In genomic region chr16:9123871-9124270, GRCh38 we compare ENCODE assay signal across 8 cellular contexts. TPM values are rescaled to one million over a fixed set of nuclear protein-coding genes. Genes with fewer than 3 reads are reported as not detected.
DNase-seq lines count a peak whose midpoint lies in the region; ATAC-seq, FAIRE-seq and TF ChIP-seq lines count a peak whose summit lies in the region.

No MANE protein-coding gene starts in this region.

- H3K27ac Mint-ChIP-seq in Calu3 (ENCODE audit: unreplicated experiment): peak overlapping the region; percentile 73

- no peak for FAIRE-seq in bronchial epithelial cell (lab: Jason Lieb, UNC)

- peaks cover 46% of the 10 kb centered on the region for H3K4me1 Mint-ChIP-seq in Calu3 (ENCODE audit: low read depth, unreplicated experiment)

- H3K4me3 ChIP-seq in bronchial epithelial cell (ENCODE audit: low read depth, low read length): no peak overlapping the region

- TF ChIP-seq CTCF in Calu3 (IDR thresholded peaks at IDR 0.05; ENCODE audit: unreplicated experiment): no peak
- TF ChIP-seq CTCF in bronchial epithelial cell (IDR thresholded peaks at IDR 0.05; ENCODE audit: insufficient read depth, low read length, severe bottlenecking): no peak
- no peak for TF ChIP-seq CTCF in omental fat pad (IDR thresholded peaks at IDR 0.05)

- H3K36me3 Mint-ChIP-seq in Calu3 (ENCODE audit: insufficient read depth, unreplicated experiment): peaks cover 73% of the 10 kb centered on the region

- H3K36me3 ChIP-seq in bronchial epithelial cell (ENCODE audit: control insufficient read depth, insufficient read depth, low read length): peaks cover 3% of the 10 kb centered on the region

- no peaks in the 10 kb centered on the region for H3K9me3 Mint-ChIP-seq in Calu3 (ENCODE audit: low read depth, unreplicated experiment)

- H3K4me3 Mint-ChIP-seq in Calu3 (ENCODE audit: low read depth, unreplicated experiment): peak overlapping the region; percentile 62

- H3K27me3 Mint-ChIP-seq in Calu3 (ENCODE audit: unreplicated experiment): no peaks in the 10 kb centered on the region

- DNase-seq in Calu3: peak; percentile 92
- peak; percentile 33 for DNase-seq in KBM-7
- peak; percentile 74 for DNase-seq in bronchial epithelial cell (ENCODE audit: low read depth)
- no peak for DNase-seq in omental fat pad (ENCODE audit: low spot score)
- no peak for DNase-seq in D341Med (ENCODE audit: low spot score)
- DNase-seq in stimulated activated CD4-positive, alpha-beta T cell treated with anti-CD3 and anti-CD28 coated beads, Interleukin-2, amount 100 ng/mL, for 48 hours: no peak
- no peak for DNase-seq in G401 (ENCODE audit: low spot score)

- ATAC-seq in omental fat pad (ENCODE audit: low FRiP score) (peak; percentile 28), GM19351 (IDR thresholded peaks at IDR 0.05; ENCODE audit: unreplicated experiment) (no peak)

- no TSS peak for BruUV-seq in Calu3 (replicated peaks; lab: Mats Ljungman, UMichigan)

- intact Hi-C loops in Calu3 (cut with micrococcal nuclease; ENCODE audit: unreplicated experiment): no loop called here

- in situ Hi-C loops in KBM-7 (cut with MboI; ENCODE audit: low pct_unique_long_range_greater_than_20kb, low sequenced_read_pairs) (no loop called here), G401 (cut with HindIII; ENCODE audit: low sequenced_read_pairs) (no loop called here)

- CTCF ChIA-PET in Calu3 (lab: Charles Lee): interaction anchor here (0.8 kb wide), 1 partner anchor 27 kb away, joined by 6 read pairs; no protein-coding TSS in a partner anchor

- H3K27me3 ChIP-seq in bronchial epithelial cell (ENCODE audit: control insufficient read depth, insufficient read depth, low read length): no peaks in the 10 kb centered on the region

RNA-seq across cellular contexts. Expression of gene HAPSTR1, which starts 32.4 kb away (rescaled TPM):
- total RNA-seq in Calu3 (2022) (57.1 and 59.6 TPM in 2 replicates), bronchial epithelial cell (66.1 and 91.0 TPM in 2 replicates), omental fat pad (10 to 100 TPM; 44.8 to 71.7 (median 57.6) TPM)
- 36.7 and 56.3 TPM in 2 replicates for total RNA-seq in G401 (2014; rRNA removed; shearing (Covaris generic))

Comparison
In these comparisons a context has a peak if more than half of its experiments do, and no peak if none do; other contexts are left out.
1. DNase-seq: peak in Calu3 (single experiment), KBM-7 (single experiment) and bronchial epithelial cell (single experiment); none in omental fat pad (single experiment), D341Med (single experiment), stimulated activated CD4-positive, alpha-beta T cell treated with anti-CD3 and anti-CD28 coated beads, Interleukin-2, amount 100 ng/mL, for 48 hours (0 of 2) and G401 (single experiment).